In genomic region chr10:119139464-119140067, GRCh38 we compare ENCODE assay signal across 8 cellular contexts. TPM values are rescaled to one million over a fixed set of nuclear protein-coding genes. Genes with fewer than 3 reads are reported as not detected.
DNase-seq lines count a peak whose midpoint lies in the region; ATAC-seq, FAIRE-seq and TF ChIP-seq lines count a peak whose summit lies in the region.

No MANE protein-coding gene starts in this region.

- POLR2A ChIA-PET in activated CD4-positive, alpha-beta T cell treated with anti-CD3 and anti-CD28 coated beads, Interleukin-2, amount 10 ng/mL, durations not matched to agents 7 days and 5 days (lab: Charles Lee): no interaction called here
- POLR2A ChIA-PET in H1 (lab: Charles Lee; ENCODE audit: partially characterized antibody): interaction anchor here (0.7 to 1.5 kb wide), 4 partner anchors 8 to 86 kb away, joined by 3 to 6 read pairs (median 4); no protein-coding TSS in a partner anchor

- H3K27ac ChIP-seq in H1 (ENCODE audit: low read depth, low read length): no peak overlapping the region

- H3K23ac ChIP-seq in H1 (ENCODE audit: insufficient read length): no peak overlapping the region

- 90% methylated on average over 13 of the region's 13 CpGs; no CpG with 5 or more reads in 1 of the 2 experiments for WGBS in H1 (ENCODE audit: extremely low coverage in 1 of 2, insufficient coverage in 1 of 2, insufficient read length in 1 of 2, insufficient replicate concordance in 2 of 2, low coverage in 1 of 2, low lambda C conversion rate in 2 of 2, missing lambda C conversion rate in 1 of 2), 2 experiments

- no peaks in the 10 kb centered on the region for H3K9me3 Mint-ChIP-seq in activated CD4-positive, alpha-beta T cell treated with anti-CD3 and anti-CD28 coated beads, Interleukin-2, amount 10 ng/mL, durations not matched to agents 7 days and 5 days
- no peaks in the 10 kb centered on the region for H3K9me3 Mint-ChIP-seq in nephron

- H3K18ac ChIP-seq in H1 (ENCODE audit: extremely low read depth, low read length): no peak overlapping the region

- no peak overlapping the region for H2AK5ac ChIP-seq in H1 (ENCODE audit: low read depth, low read length)

- peaks cover 28% of the 10 kb centered on the region for H3K36me3 Mint-ChIP-seq in activated CD4-positive, alpha-beta T cell treated with anti-CD3 and anti-CD28 coated beads, Interleukin-2, amount 10 ng/mL, durations not matched to agents 7 days and 5 days (ENCODE audit: low read depth)
- peaks cover 41% of the 10 kb centered on the region for H3K36me3 Mint-ChIP-seq in nephron (ENCODE audit: low read depth)

- no peak for FAIRE-seq in H1 (lab: Jason Lieb, UNC)

- H4K5ac ChIP-seq in H1 (ENCODE audit: insufficient read length, low read depth, low read length): no peak overlapping the region

- TF ChIP-seq RAD21 in H1 (IDR thresholded peaks at IDR 0.05 in 1 of 2, conservative IDR thresholded peaks at IDR 0.05 in 1 of 2; ENCODE audit: low read depth in 2 of 2, low read length in 2 of 2): peak; percentile 80 to 81

- no peak for TF ChIP-seq EP300 in H1 (IDR thresholded peaks at IDR 0.05; ENCODE audit: borderline replicate concordance in 1 of 2, low read depth in 2 of 2, low read length in 2 of 2)

- no peaks in the 10 kb centered on the region for H3K27me3 ChIP-seq in H1 (replicated peaks in 1 of 4; ENCODE audit: control insufficient read depth in 3 of 4, extremely low read depth in 1 of 4, insufficient read depth in 3 of 4, low read length in 3 of 4)

- DNase-seq in G401 (ENCODE audit: low spot score) (peak; percentile 18), H1 (ENCODE audit: low read depth in 1 of 2, low spot score in 2 of 2) (peak; percentile 19 to 68), amniotic stem cell (lab: John Stamatoyannopoulos, UW) (no peak), COLO829 (ENCODE audit: low spot score) (no peak)
- DNase-seq in activated CD4-positive, alpha-beta T cell treated with anti-CD3 and anti-CD28 coated beads, Interleukin-2, amount 10 ng/mL, durations not matched to agents 7 days and 5 days: peak; percentile 57

- H3K79me2 ChIP-seq in H1 (ENCODE audit: control insufficient read depth in 1 of 2, insufficient read depth in 2 of 2, low read length in 2 of 2): no peaks in the 10 kb centered on the region

- ATAC-seq in GM18498 (IDR thresholded peaks at IDR 0.05; ENCODE audit: unreplicated experiment): no peak

- TF ChIP-seq POLR2A in H1 (IDR thresholded peaks at IDR 0.05; ENCODE audit: control extremely low read depth in 1 of 2, low read depth in 2 of 2, low read length in 2 of 2): no peak

- H3K4me1 Mint-ChIP-seq in activated CD4-positive, alpha-beta T cell treated with anti-CD3 and anti-CD28 coated beads, Interleukin-2, amount 10 ng/mL, durations not matched to agents 7 days and 5 days: peaks cover 33% of the 10 kb centered on the region
- H3K4me1 Mint-ChIP-seq in nephron: no peaks in the 10 kb centered on the region

- in situ Hi-C loops in G401 (cut with HindIII; ENCODE audit: low sequenced_read_pairs): no loop called here

- no peak overlapping the region for H2BK20ac ChIP-seq in H1 (ENCODE audit: low read length)

- no peak overlapping the region for H4K8ac ChIP-seq in H1 (ENCODE audit: extremely low read depth, insufficient read depth, low read length)

- H2BK15ac ChIP-seq in H1 (ENCODE audit: low read length): no peak overlapping the region

- no peaks in the 10 kb centered on the region for H3K27me3 Mint-ChIP-seq in activated CD4-positive, alpha-beta T cell treated with anti-CD3 and anti-CD28 coated beads, Interleukin-2, amount 10 ng/mL, durations not matched to agents 7 days and 5 days
- no peaks in the 10 kb centered on the region for H3K27me3 Mint-ChIP-seq in nephron (ENCODE audit: low read depth)

- H3K4me2 ChIP-seq in H1 (ENCODE audit: insufficient read depth in 1 of 2, low read depth in 2 of 2, low read length in 2 of 2): no peak overlapping the region

- H2BK120ac ChIP-seq in H1 (replicated peaks; ENCODE audit: low read depth, low read length): no peak overlapping the region

- peaks cover 3 to 7% of the 10 kb centered on the region in 2 experiments for H4K20me1 ChIP-seq in H1 (replicated peaks in 1 of 2; ENCODE audit: control insufficient read depth in 1 of 2, insufficient read depth in 2 of 2, low read length in 2 of 2)

- H3K4me3 Mint-ChIP-seq in activated CD4-positive, alpha-beta T cell treated with anti-CD3 and anti-CD28 coated beads, Interleukin-2, amount 10 ng/mL, durations not matched to agents 7 days and 5 days: no peak overlapping the region
- no peak overlapping the region for H3K4me3 Mint-ChIP-seq in nephron

- no peak overlapping the region for H3K56ac ChIP-seq in H1 (replicated peaks; ENCODE audit: insufficient read length, low read depth, low read length)

- peaks cover 0 to 5% (median 2%) of the 10 kb centered on the region in 4 experiments; a peak in 2 of 8 replicates for H3K36me3 ChIP-seq in H1 (ENCODE audit: control insufficient read depth in 2 of 4, insufficient read depth in 4 of 4, low read length in 3 of 4)

- no peak overlapping the region for H3K4me3 ChIP-seq in H1 (ENCODE audit: extremely low read depth in 1 of 4, insufficient read depth in 2 of 4, low read depth in 3 of 4, low read length in 4 of 4)

- no peaks in the 10 kb centered on the region for H3K4me1 ChIP-seq in H1 (replicated peaks in 1 of 4; ENCODE audit: control insufficient read depth in 3 of 4, insufficient read depth in 4 of 4, low read length in 3 of 4)

- no peak overlapping the region for H2AFZ ChIP-seq in H1 (ENCODE audit: low read length)

- peak overlapping the region; percentile 51 for H3K27ac Mint-ChIP-seq in activated CD4-positive, alpha-beta T cell treated with anti-CD3 and anti-CD28 coated beads, Interleukin-2, amount 10 ng/mL, durations not matched to agents 7 days and 5 days
- no peak overlapping the region for H3K27ac Mint-ChIP-seq in nephron

- peak; percentile 21; the same call in 1 of the 2 replicates for TF ChIP-seq CTCF in LNCAP (IDR thresholded peaks at IDR 0.05)
- TF ChIP-seq CTCF in H1 (IDR thresholded peaks at IDR 0.05; ENCODE audit: control extremely low read depth in 1 of 3, insufficient read depth in 1 of 3, low read depth in 1 of 3, low read length in 3 of 3): peak; percentile 66 to 96 (median 81)
- peak in 2 of 3 experiments; percentile 23 to 36 for TF ChIP-seq CTCF in nephron (IDR thresholded peaks at IDR 0.05; ENCODE audit: unreplicated experiment in 3 of 3)

- no peak overlapping the region for H3K4ac ChIP-seq in H1 (replicated peaks; ENCODE audit: insufficient read length, low read depth, low read length)

- H3K9ac ChIP-seq in H1 (replicated peaks in 1 of 4; ENCODE audit: extremely low read depth in 1 of 4, low read depth in 3 of 4, low read length in 3 of 4): no peak overlapping the region

- H3K14ac ChIP-seq in H1 (ENCODE audit: insufficient read length): no peak overlapping the region

- H3K23me2 ChIP-seq in H1 (ENCODE audit: low read depth, low read length): no peaks in the 10 kb centered on the region

- H4K91ac ChIP-seq in H1 (replicated peaks; ENCODE audit: insufficient read length, low read length): no peak overlapping the region

- H2BK5ac ChIP-seq in H1 (ENCODE audit: low read depth, low read length): no peak overlapping the region

- no peak overlapping the region for H2BK12ac ChIP-seq in H1 (ENCODE audit: low read depth, low read length)

- H3K9me3 ChIP-seq in H1 (ENCODE audit: insufficient read depth in 2 of 2, low read depth in 1 of 2, low read length in 1 of 2): no peaks in the 10 kb centered on the region

- no peaks in the 10 kb centered on the region for H3K79me1 ChIP-seq in H1 (ENCODE audit: low read depth, low read length)

- CTCF ChIA-PET in activated CD4-positive, alpha-beta T cell treated with anti-CD3 and anti-CD28 coated beads, Interleukin-2, amount 10 ng/mL, durations not matched to agents 7 days and 5 days (lab: Charles Lee): interaction anchor here (0.5 to 1.6 kb wide), 5 partner anchors 21 to 361 kb away, joined by 3 to 4 read pairs (median 3); no protein-coding TSS in a partner anchor
- CTCF ChIA-PET in H1 (lab: Charles Lee; ENCODE audit: partially characterized antibody): interaction anchor here (0.6 to 3.0 kb wide), 21 partner anchors 8 to 555 kb away, joined by 3 to 16 read pairs (median 3); no protein-coding TSS in a partner anchor

RNA-seq across cellular contexts. Expression of gene SFXN4, which starts 25.9 kb away (rescaled TPM):
- total RNA-seq in G401 (2014; rRNA removed; shearing (Covaris generic)): 33.3 and 49.4 TPM in 2 replicates
- 10 to 100 TPM; 19.0 to 20.1 TPM for total RNA-seq in activated CD4-positive, alpha-beta T cell treated with anti-CD3 and anti-CD28 coated beads, Interleukin-2, amount 10 ng/mL, durations not matched to agents 7 days and 5 days
- 21.6 and 24.1 TPM in 2 replicates for total RNA-seq in H1 (2021; fragmentation: NEBNext Ultra II Directional; extraction: Animal tissue kit (Norgen Biotek cat#: 25700))
- 7.0 and 15.4 TPM in 2 replicates for polyA plus RNA-seq in H1 (2011; rRNA removed)
- polyA plus RNA-seq in H1 (2011; cell fraction: cytosol; rRNA removed): 11.7 TPM
- polyA plus RNA-seq in H1 (2011; cell fraction: nucleus; rRNA removed): 10.8 TPM
- 15.2 to 18.9 TPM (median 17.0 TPM) in 4 replicates for polyA plus RNA-seq in H1 (2012, experiment 1 of 2)
- 26.9 TPM for polyA plus RNA-seq in H1 (2012, experiment 2 of 2)
- polyA plus RNA-seq in H1 (2013, experiment 1 of 2): 24.7 TPM
- polyA plus RNA-seq in H1 (2013, experiment 2 of 2): 31.0 TPM
- polyA minus RNA-seq in H1 (2011; rRNA and poly(A)+ RNA removed): 16.8 and 20.9 TPM in 2 replicates
- 5.3 TPM for polyA minus RNA-seq in H1 (2011; cell fraction: cytosol; rRNA and poly(A)+ RNA removed)
- 6.7 TPM for polyA minus RNA-seq in H1 (2011; cell fraction: nucleus; rRNA and poly(A)+ RNA removed)

RNA-seq across cellular contexts. Expression of gene DENND10, which starts 35.7 kb away (rescaled TPM):
- 33.3 and 36.4 TPM in 2 replicates for total RNA-seq in G401 (2014; rRNA removed; shearing (Covaris generic))
- total RNA-seq in activated CD4-positive, alpha-beta T cell treated with anti-CD3 and anti-CD28 coated beads, Interleukin-2, amount 10 ng/mL, durations not matched to agents 7 days and 5 days: 10 to 100 TPM; 45.4 to 49.4 TPM
- 61.6 and 64.4 TPM in 2 replicates for total RNA-seq in H1 (2021; fragmentation: NEBNext Ultra II Directional; extraction: Animal tissue kit (Norgen Biotek cat#: 25700))
- polyA plus RNA-seq in H1 (2011; rRNA removed): 36.3 and 49.3 TPM in 2 replicates
- 61.0 TPM for polyA plus RNA-seq in H1 (2011; cell fraction: cytosol; rRNA removed)
- 106 TPM for polyA plus RNA-seq in H1 (2011; cell fraction: nucleus; rRNA removed)
- 54.3 to 64.3 TPM (median 60.4 TPM) in 4 replicates for polyA plus RNA-seq in H1 (2012, experiment 1 of 2)
- 7.6 TPM for polyA plus RNA-seq in H1 (2012, experiment 2 of 2)
- polyA plus RNA-seq in H1 (2013, experiment 1 of 2): 81.8 TPM
- polyA plus RNA-seq in H1 (2013, experiment 2 of 2): 74.9 TPM
- polyA minus RNA-seq in H1 (2011; rRNA and poly(A)+ RNA removed): 90.0 and 92.4 TPM in 2 replicates
- 38.4 TPM for polyA minus RNA-seq in H1 (2011; cell fraction: cytosol; rRNA and poly(A)+ RNA removed)
- 105 TPM for polyA minus RNA-seq in H1 (2011; cell fraction: nucleus; rRNA and poly(A)+ RNA removed)

RNA-seq across cellular contexts. Expression of gene PRDX3, which starts 39.0 kb away (rescaled TPM):
- total RNA-seq in G401 (2014; rRNA removed; shearing (Covaris generic)): 402 and 417 TPM in 2 replicates
- total RNA-seq in activated CD4-positive, alpha-beta T cell treated with anti-CD3 and anti-CD28 coated beads, Interleukin-2, amount 10 ng/mL, durations not matched to agents 7 days and 5 days: 100 to 1,000 TPM; 121 to 122 TPM
- 194 and 208 TPM in 2 replicates for total RNA-seq in H1 (2021; fragmentation: NEBNext Ultra II Directional; extraction: Animal tissue kit (Norgen Biotek cat#: 25700))
- polyA plus RNA-seq in H1 (2011; rRNA removed): 112 and 201 TPM in 2 replicates
- 259 TPM for polyA plus RNA-seq in H1 (2011; cell fraction: cytosol; rRNA removed)
- 167 TPM for polyA plus RNA-seq in H1 (2011; cell fraction: nucleus; rRNA removed)
- polyA plus RNA-seq in H1 (2012, experiment 1 of 2): 178 to 208 TPM (median 187 TPM) in 4 replicates
- 30.6 TPM for polyA plus RNA-seq in H1 (2012, experiment 2 of 2)
- 123 TPM for polyA plus RNA-seq in H1 (2013, experiment 1 of 2)
- 123 TPM for polyA plus RNA-seq in H1 (2013, experiment 2 of 2)
- 298 and 349 TPM in 2 replicates for polyA minus RNA-seq in H1 (2011; rRNA and poly(A)+ RNA removed)
- polyA minus RNA-seq in H1 (2011; cell fraction: cytosol; rRNA and poly(A)+ RNA removed): 93.4 TPM
- 83.8 TPM for polyA minus RNA-seq in H1 (2011; cell fraction: nucleus; rRNA and poly(A)+ RNA removed)

RNA-seq across cellular contexts. Expression of gene EIF3A, which starts 58.9 kb away (rescaled TPM):
- 35.0 and 60.2 TPM in 2 replicates for total RNA-seq in G401 (2014; rRNA removed; shearing (Covaris generic))
- 100 to 1,000 TPM; 132 to 145 TPM for total RNA-seq in activated CD4-positive, alpha-beta T cell treated with anti-CD3 and anti-CD28 coated beads, Interleukin-2, amount 10 ng/mL, durations not matched to agents 7 days and 5 days
- 209 and 210 TPM in 2 replicates for total RNA-seq in H1 (2021; fragmentation: NEBNext Ultra II Directional; extraction: Animal tissue kit (Norgen Biotek cat#: 25700))
- polyA plus RNA-seq in H1 (2011; rRNA removed): 26.8 and 33.5 TPM in 2 replicates
- 50.5 TPM for polyA plus RNA-seq in H1 (2011; cell fraction: cytosol; rRNA removed)
- polyA plus RNA-seq in H1 (2011; cell fraction: nucleus; rRNA removed): 46.8 TPM
- polyA plus RNA-seq in H1 (2012, experiment 1 of 2): 164 to 230 TPM (median 189 TPM) in 4 replicates
- 9.9 TPM for polyA plus RNA-seq in H1 (2012, experiment 2 of 2)
- 159 TPM for polyA plus RNA-seq in H1 (2013, experiment 1 of 2)
- 182 TPM for polyA plus RNA-seq in H1 (2013, experiment 2 of 2)
- polyA minus RNA-seq in H1 (2011; rRNA and poly(A)+ RNA removed): 82.5 and 124 TPM in 2 replicates
- 103 TPM for polyA minus RNA-seq in H1 (2011; cell fraction: cytosol; rRNA and poly(A)+ RNA removed)
- 125 TPM for polyA minus RNA-seq in H1 (2011; cell fraction: nucleus; rRNA and poly(A)+ RNA removed)

Comparison
In these comparisons a context has a peak if more than half of its experiments do, and no peak if none do; other contexts are left out.
1. DNase-seq: peak in G401 (single experiment), activated CD4-positive, alpha-beta T cell treated with anti-CD3 and anti-CD28 coated beads, Interleukin-2, amount 10 ng/mL, durations not matched to agents 7 days and 5 days (single experiment) and H1 (2 of 2); none in amniotic stem cell (single experiment) and COLO829 (single experiment).
2. CTCF ChIP-seq: peak in every context shown above with its lines; median percentile 81 in H1; 30 in nephron; 21 in LNCAP.